ENCODE assay signal across 2 cellular contexts in the genomic region with DNA sequence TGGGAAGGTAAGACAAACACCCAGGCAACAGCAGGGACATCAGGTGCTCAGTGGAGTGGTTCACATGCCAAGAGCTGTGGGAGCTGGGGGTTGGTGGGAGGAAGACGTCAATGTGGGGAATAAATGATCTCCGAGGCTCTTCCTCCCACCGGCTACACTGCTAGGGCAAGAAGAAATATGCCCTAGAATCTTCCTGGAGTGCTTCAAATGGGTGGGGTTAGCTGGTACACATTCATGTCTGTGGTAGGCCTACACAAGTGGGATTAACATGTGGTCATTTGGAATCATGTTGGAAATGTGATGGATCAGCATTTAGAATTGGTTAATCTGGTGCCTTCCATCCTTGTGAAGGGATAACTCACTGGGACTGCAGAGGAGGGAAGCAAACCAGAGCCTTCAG.
A peak's percentile ranks its signal among the peaks of the same experiment; 100 is the strongest.
TF ChIP-seq lines count a peak whose summit lies in the region.

No MANE protein-coding gene starts in this region.

TF ChIP-seq in HEK293, 187 proteins besides CTCF, POLR2A, EP300 and RAD21:
- no peak for TF ChIP-seq SCRT1 (tag by site-specific recombination; IDR thresholded peaks at IDR 0.05; ENCODE audit: borderline replicate concordance)
- TF ChIP-seq EGR2 (tag by site-specific recombination; IDR thresholded peaks at IDR 0.05; ENCODE audit: low read depth) = peak; percentile 60
TF ChIP-seq in HEK293: peak in this region for 1.

TF ChIP-seq in H1, 55 proteins besides CTCF, POLR2A, EP300 and RAD21:
- TF ChIP-seq CBX8 (IDR thresholded peaks at IDR 0.05; ENCODE audit: borderline replicate concordance, low read depth, low read length) (no peak), CREB1 (IDR thresholded peaks at IDR 0.05) (no peak), SRF (IDR thresholded peaks at IDR 0.05; ENCODE audit: low read depth, low read length) (no peak), HDAC2 (IDR thresholded peaks at IDR 0.05; ENCODE audit: borderline replicate concordance in 1 of 2, low read depth in 2 of 2, low read length in 2 of 2) (no peak)
